ENCODE assay signal across 11 cellular contexts in genomic region chr3:26118165-26118564, GRCh38.
DNase-seq lines count a peak whose midpoint lies in the region; ATAC-seq and TF ChIP-seq lines count a peak whose summit lies in the region.
"Had no signal": no experiment of that assay in that cellular context is flagged by ENCODE, and none has a peak within 500 bp of the region (broad histone marks: within the 10 kb centered on the region; RNA-seq: fewer than 3 reads in every experiment).

No MANE protein-coding gene starts in this region.

- peak in 3 of 5 experiments; percentile 52 to 65 (median 60) for TF ChIP-seq CTCF in gastrocnemius medialis (IDR thresholded peaks at IDR 0.05 in 4 of 5, conservative IDR thresholded peaks at IDR 0.05 in 1 of 5)

- no peaks in the 10 kb centered on the region for H3K27me3 ChIP-seq in right cardiac atrium (ENCODE audit: control insufficient read depth, insufficient read depth)
- H3K27me3 ChIP-seq in gastrocnemius medialis: no peaks in the 10 kb centered on the region

- H3K36me3 ChIP-seq in gastrocnemius medialis: no peaks in the 10 kb centered on the region

- no peaks in the 10 kb centered on the region for H3K9me3 ChIP-seq in right cardiac atrium (ENCODE audit: control insufficient read depth, low read length)
- no peaks in the 10 kb centered on the region for H3K9me3 ChIP-seq in gastrocnemius medialis

- peak; percentile 59 for ATAC-seq in Right ventricle myocardium superior (ENCODE audit: poor library complexity)
- no peak for ATAC-seq in right cardiac atrium
- ATAC-seq in HG03066 (IDR thresholded peaks at IDR 0.05; ENCODE audit: low read depth, unreplicated experiment): peak; percentile 60
- peak in 1 of 2 donors; percentile 77 for ATAC-seq in gastrocnemius medialis
- no peak for ATAC-seq in HG02970 (IDR thresholded peaks at IDR 0.05; ENCODE audit: low FRiP score, unreplicated experiment)
- ATAC-seq in GM18907 (IDR thresholded peaks at IDR 0.05; ENCODE audit: unreplicated experiment): no peak

- 54% methylated on average over 2 of the region's 2 CpGs for WGBS in right cardiac atrium

- in situ Hi-C loops in SK-MEL-5 (cut with HindIII; ENCODE audit: low pct_unique_long_range_greater_than_20kb, low sequenced_read_pairs) (no loop called here), gastrocnemius medialis (cut with MboI; ENCODE audit: low sequenced_read_pairs in 4 of 4) (loop anchor here in 3 of 4 donors (5.0 to 25.0 kb wide), 3 partner anchors 206 to 456 kb away; partner anchors contain the start of gene TOP2B (in 2 of the 3))

- DNase-seq in Right ventricle myocardium superior (no peak), right cardiac atrium (no peak), SK-MEL-5 (ENCODE audit: low read depth, low spot score) (peak; percentile 37), gastrocnemius medialis (no peak), dermis blood vessel endothelial cell (no peak)
- DNase-seq: cerebellar nuclear complex; NCI-H345; stimulated activated CD4-positive, alpha-beta T cell treated with anti-CD3 and anti-CD28 coated beads, Interleukin-4, amount 100 ng/mL, for 24 hours had no signal

- intact Hi-C loops in Right ventricle myocardium superior (cut with DNase I) (loop anchor here (5.0 to 10.0 kb wide), 2 partner anchors 211 to 473 kb away; no protein-coding TSS in a partner anchor), right cardiac atrium (cut with DNase I) (loop anchor here in 3 of 4 donors (5.0 to 10.0 kb wide), 3 partner anchors 203 to 216 kb away; no protein-coding TSS in a partner anchor), gastrocnemius medialis (cut with DNase I; ENCODE audit: low total_unique reads) (loop anchor here (5.0 to 10.0 kb wide), 2 partner anchors 276 to 473 kb away; no protein-coding TSS in a partner anchor)

- no peak for TF ChIP-seq POLR2A in gastrocnemius medialis (IDR thresholded peaks at IDR 0.05)

- H3K4me1 ChIP-seq in right cardiac atrium (ENCODE audit: control insufficient read depth, insufficient read depth, low read length): no peaks in the 10 kb centered on the region
- H3K4me1 ChIP-seq in gastrocnemius medialis: no peaks in the 10 kb centered on the region

- no peak overlapping the region for H3K4me3 ChIP-seq in right cardiac atrium (ENCODE audit: low read length)
- H3K4me3 ChIP-seq in gastrocnemius medialis: no peak overlapping the region

- no peak overlapping the region for H3K27ac ChIP-seq in right cardiac atrium (ENCODE audit: low read length)
- no peak overlapping the region for H3K27ac ChIP-seq in gastrocnemius medialis

Comparison
In these comparisons a context has a peak if more than half of its experiments do, and no peak if none do; other contexts are left out.
1. ATAC-seq: peak in Right ventricle myocardium superior (single experiment) and HG03066 (single experiment); none in right cardiac atrium (0 of 2), HG02970 (single experiment) and GM18907 (single experiment).